Comparison of ENCODE assay signal across 11 cellular contexts in genomic region chr9:124284237-124284831, GRCh38. TPM values are rescaled to one million over a fixed set of nuclear protein-coding genes. Genes with fewer than 3 reads are reported as not detected.
A peak's percentile ranks its signal among the peaks of the same experiment; 100 is the strongest.
DNase-seq lines count a peak whose midpoint lies in the region; ATAC-seq and TF ChIP-seq lines count a peak whose summit lies in the region.
"Had no signal": no experiment of that assay in that cellular context is flagged by ENCODE, and none has a peak within 500 bp of the region (broad histone marks: within the 10 kb centered on the region; RNA-seq: fewer than 3 reads in every experiment).

No MANE protein-coding gene starts in this region.

- ATAC-seq in left lobe of liver: peak; percentile 32
- ATAC-seq: naive thymus-derived CD4-positive, alpha-beta T cell had no signal

- DNase-seq in GM12865 (ENCODE audit: low read depth) (no peak), choroid plexus epithelial cell (ENCODE audit: low read depth) (no peak), left lobe of liver (ENCODE audit: low spot score) (peak; percentile 79), pons (ENCODE audit: low spot score) (no peak), HUDEP-2 (lab: John Stamatoyannopoulos, UW; ENCODE audit: unreplicated experiment in 76 of 76) (no peak), NCI-H1105 treated with DMSO at 0.1 percent for 48 hours (lab: John Stamatoyannopoulos, UW) (no peak)
- no peak for DNase-seq in activated CD4-positive, alpha-beta T cell treated with anti-CD3 and anti-CD28 coated beads, Interleukin-2, amount 10 ng/mL, durations not matched to agents 24 days and 14 days
- DNase-seq: CD4-positive, CD25-positive, alpha-beta regulatory T cell; naive thymus-derived CD4-positive, alpha-beta T cell; NCI-H1092 treated with DMSO at 0.1 percent for 48 hours had no signal

- TF ChIP-seq CTCF in GM12865 (IDR thresholded peaks at IDR 0.05; ENCODE audit: insufficient read depth, low read depth, low read length, missing control alignments) (no peak), choroid plexus epithelial cell (conservative IDR thresholded peaks at IDR 0.05; ENCODE audit: low read depth, low read length) (peak; percentile 10)

- peak overlapping the region; percentile 54; the same call in 1 of the 2 replicates for H3K4me3 ChIP-seq in GM12865 (ENCODE audit: low read depth, low read length)
- H3K4me3 ChIP-seq in choroid plexus epithelial cell (ENCODE audit: low read depth, low read length): no peak overlapping the region
- H3K4me3 ChIP-seq in skin epidermis: no peak overlapping the region

- H3K36me3 Mint-ChIP-seq in activated CD4-positive, alpha-beta T cell treated with anti-CD3 and anti-CD28 coated beads, Interleukin-2, amount 10 ng/mL, durations not matched to agents 24 days and 14 days (ENCODE audit: low read depth): no peaks in the 10 kb centered on the region
- H3K36me3 Mint-ChIP-seq: CD4-positive, CD25-positive, alpha-beta regulatory T cell; naive thymus-derived CD4-positive, alpha-beta T cell had no signal

- no peak overlapping the region for H3K4me3 Mint-ChIP-seq in activated CD4-positive, alpha-beta T cell treated with anti-CD3 and anti-CD28 coated beads, Interleukin-2, amount 10 ng/mL, durations not matched to agents 24 days and 14 days
- H3K4me3 Mint-ChIP-seq: CD4-positive, CD25-positive, alpha-beta regulatory T cell had no signal

- peaks cover 25% of the 10 kb centered on the region for H3K4me1 Mint-ChIP-seq in activated CD4-positive, alpha-beta T cell treated with anti-CD3 and anti-CD28 coated beads, Interleukin-2, amount 10 ng/mL, durations not matched to agents 24 days and 14 days

- no peaks in the 10 kb centered on the region for H3K27me3 Mint-ChIP-seq in activated CD4-positive, alpha-beta T cell treated with anti-CD3 and anti-CD28 coated beads, Interleukin-2, amount 10 ng/mL, durations not matched to agents 24 days and 14 days
- H3K27me3 Mint-ChIP-seq: CD4-positive, CD25-positive, alpha-beta regulatory T cell had no signal

- intact Hi-C loops in activated CD4-positive, alpha-beta T cell treated with anti-CD3 and anti-CD28 coated beads, Interleukin-2, amount 10 ng/mL, durations not matched to agents 24 days and 14 days (cut with micrococcal nuclease): no loop called here

- no peaks in the 10 kb centered on the region for H3K9me3 Mint-ChIP-seq in activated CD4-positive, alpha-beta T cell treated with anti-CD3 and anti-CD28 coated beads, Interleukin-2, amount 10 ng/mL, durations not matched to agents 24 days and 14 days
- H3K9me3 Mint-ChIP-seq: CD4-positive, CD25-positive, alpha-beta regulatory T cell; naive thymus-derived CD4-positive, alpha-beta T cell had no signal

- H3K27ac Mint-ChIP-seq in activated CD4-positive, alpha-beta T cell treated with anti-CD3 and anti-CD28 coated beads, Interleukin-2, amount 10 ng/mL, durations not matched to agents 24 days and 14 days: no peak overlapping the region

- H3K27ac ChIP-seq in skin epidermis: peak overlapping the region in 18 of 21 experiments; percentile 23 to 93 (median 84)

RNA-seq across cellular contexts. Expression of gene NEK6, which starts 26.6 kb away (rescaled TPM):
- total RNA-seq in left lobe of liver: 84.5 TPM
- total RNA-seq in activated CD4-positive, alpha-beta T cell treated with anti-CD3 and anti-CD28 coated beads, Interleukin-2, amount 10 ng/mL, durations not matched to agents 24 days and 14 days: 26.4 and 32.5 TPM in 2 replicates
